3 cellular contexts compared by ENCODE assay signal in genomic region chr16:11510178-11510973, GRCh38.
A peak's percentile ranks its signal among the peaks of the same experiment; 100 is the strongest.
TF ChIP-seq lines count a peak whose summit lies in the region.

No MANE protein-coding gene starts in this region.

TF ChIP-seq in HepG2, 621 proteins besides CTCF, POLR2A, EP300 and RAD21:
- peak; percentile 83; the same call in 1 of the 2 replicates for TF ChIP-seq ZMYM3 (CRISPR knock-in tag; IDR thresholded peaks at IDR 0.05)
- TF ChIP-seq UBTF (CRISPR knock-in tag; IDR thresholded peaks at IDR 0.05): no peak
- TF ChIP-seq KDM1A (CRISPR knock-in tag; IDR thresholded peaks at IDR 0.05): 0 out of 2 replicates have a peak, but pooled peaks have one; percentile 13

TF ChIP-seq in K562, 482 proteins besides CTCF, POLR2A, EP300 and RAD21:
- TF ChIP-seq MEIS2 (IDR thresholded peaks at IDR 0.05; ENCODE audit: partially characterized antibody) (no peak), ARNT (IDR thresholded peaks at IDR 0.05) (no peak), CCNT2 (IDR thresholded peaks at IDR 0.05; ENCODE audit: borderline replicate concordance, extremely low read depth, insufficient read length, low read depth, low read length) (no peak), SMARCA5 (IDR thresholded peaks at IDR 0.05) (peak; percentile 63; the same call in 1 of the 2 replicates), DEAF1 (CRISPR knock-in tag; IDR thresholded peaks at IDR 0.05) (no peak), ZNF184 (CRISPR knock-in tag; IDR thresholded peaks at IDR 0.05) (no peak), RBM25 (IDR thresholded peaks at IDR 0.05; ENCODE audit: low read depth, low read length, severe bottlenecking) (peak; percentile 70), BCOR (IDR thresholded peaks at IDR 0.05) (0 out of 2 replicates have a peak, but pooled peaks have one; percentile 31), SPI1 (IDR thresholded peaks at IDR 0.05; ENCODE audit: borderline replicate concordance, low read depth, low read length) (peak; percentile 46; the same call in 1 of the 2 replicates), ELF1 (tag; IDR thresholded peaks at IDR 0.05) (no peak), THRB (CRISPR knock-in tag; conservative IDR thresholded peaks at IDR 0.05) (no peak), KDM1A (IDR thresholded peaks at IDR 0.05) (0 out of 4 replicates have a peak, but pooled peaks of 1 of the 2 experiments have one; percentile 18)

TF ChIP-seq in SK-N-SH, 30 proteins besides CTCF, POLR2A, EP300 and RAD21:
- TF ChIP-seq CHD2 (IDR thresholded peaks at IDR 0.05; ENCODE audit: low read length, partially characterized antibody) (no peak), SMC3 (IDR thresholded peaks at IDR 0.05; ENCODE audit: low read depth, low read length) (no peak), MXI1 (IDR thresholded peaks at IDR 0.05; ENCODE audit: low read depth, low read length) (no peak), IRF3 (IDR thresholded peaks at IDR 0.05; ENCODE audit: low read depth, low read length) (no peak), POLR2AphosphoS5 (IDR thresholded peaks at IDR 0.05; ENCODE audit: low read depth, low read length) (no peak), TAF1 (IDR thresholded peaks at IDR 0.05; ENCODE audit: borderline replicate concordance, low read depth, low read length) (no peak), NFIC (IDR thresholded peaks at IDR 0.05; ENCODE audit: borderline replicate concordance) (no peak), TCF12 (IDR thresholded peaks at IDR 0.05) (no peak), SIN3A (IDR thresholded peaks at IDR 0.05; ENCODE audit: borderline replicate concordance, low read depth, low read length) (no peak), FOXJ3 (CRISPR knock-in tag; IDR thresholded peaks at IDR 0.05) (no peak), MAX (IDR thresholded peaks at IDR 0.05; ENCODE audit: low read depth) (no peak), REST (IDR thresholded peaks at IDR 0.05; ENCODE audit: low read depth, low read length) (no peak), PBX3 (IDR thresholded peaks at IDR 0.05) (no peak), ZBTB33 (IDR thresholded peaks at IDR 0.05; ENCODE audit: borderline replicate concordance, low read depth) (no peak), RCOR1 (IDR thresholded peaks at IDR 0.05; ENCODE audit: low read length) (no peak), ELF1 (IDR thresholded peaks at IDR 0.05) (no peak), TEAD4 (IDR thresholded peaks at IDR 0.05; ENCODE audit: borderline replicate concordance, insufficient read depth) (no peak), YY1 (IDR thresholded peaks at IDR 0.05; ENCODE audit: low read depth) (no peak)
